In the genomic region with DNA sequence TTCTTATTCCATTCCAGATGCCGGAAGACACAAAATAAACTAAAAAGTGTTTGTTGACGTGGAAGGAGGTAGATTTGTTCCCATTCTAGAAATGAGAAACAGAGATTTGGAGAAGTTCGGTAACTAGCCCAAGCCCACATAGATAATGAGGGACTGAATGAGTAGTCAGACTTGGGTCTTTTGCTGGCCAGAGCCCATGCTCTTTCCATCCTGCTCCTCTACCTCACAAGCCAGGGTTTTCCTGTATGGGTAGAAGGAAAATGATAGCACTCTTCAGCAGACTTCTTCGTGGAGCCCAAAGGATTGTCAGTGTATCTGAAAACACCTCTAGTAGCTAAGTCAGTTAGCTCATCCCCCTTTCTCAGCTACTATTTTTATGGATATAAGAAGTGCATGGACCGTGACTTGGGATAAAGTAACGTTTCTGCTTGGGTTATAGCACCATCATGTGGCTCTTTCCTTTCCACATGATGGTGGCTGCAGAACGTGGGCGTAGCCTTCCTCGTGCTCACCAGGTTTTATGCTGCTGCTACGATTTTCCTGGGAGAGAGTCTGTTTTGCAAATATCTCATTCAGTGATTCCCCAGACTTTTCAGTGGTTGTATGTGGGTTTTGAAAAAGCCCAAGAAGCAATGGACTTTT, we compare ENCODE assay signal across 9 cellular contexts.
DNase-seq lines count a peak whose midpoint lies in the region; ATAC-seq and TF ChIP-seq lines count a peak whose summit lies in the region.
"Had no signal": no experiment of that assay in that cellular context is flagged by ENCODE, and none has a peak within 500 bp of the region (broad histone marks: within the 10 kb centered on the region; RNA-seq: fewer than 3 reads in every experiment).

No MANE protein-coding gene starts in this region.

- H3K4me1 ChIP-seq in lower lobe of right lung: no peaks in the 10 kb centered on the region

- H3K4me3 ChIP-seq in AG10803 (ENCODE audit: low read length) (no peak overlapping the region), lower lobe of right lung (no peak overlapping the region)

- H3K4me3 Mint-ChIP-seq in activated T-helper 2 cell treated with anti-CD3 and anti-CD28 coated beads, Interferon-gamma antibody, Interleukin-2, Interleukin-4, amounts not matched to agents 10 μg/mL and 5 μg/mL and 100 μg/mL, durations not matched to agents 14 hours and 24 hours and 36 hours (ENCODE audit: low read depth): no peak overlapping the region
- H3K4me3 Mint-ChIP-seq: naive B cell had no signal

- DNase-seq in AG10803 (ENCODE audit: low read depth) (peak; percentile 63), LHCN-M2 (ENCODE audit: low read depth) (peak; percentile 55), cerebellar cortex (ENCODE audit: low spot score) (peak; percentile 42), lower lobe of right lung (no peak), NCI-H345 (lab: John Stamatoyannopoulos, UW) (no peak)
- DNase-seq in activated T-helper 2 cell treated with anti-CD3 and anti-CD28 coated beads, Interferon-gamma antibody, Interleukin-2, Interleukin-4, amounts not matched to agents 10 μg/mL and 5 μg/mL and 100 μg/mL, durations not matched to agents 14 hours and 24 hours and 36 hours (ENCODE audit: low spot score): no peak
- DNase-seq: naive B cell had no signal

- peaks cover 18% of the 10 kb centered on the region for H3K27me3 Mint-ChIP-seq in activated T-helper 2 cell treated with anti-CD3 and anti-CD28 coated beads, Interferon-gamma antibody, Interleukin-2, Interleukin-4, amounts not matched to agents 10 μg/mL and 5 μg/mL and 100 μg/mL, durations not matched to agents 14 hours and 24 hours and 36 hours (ENCODE audit: low read depth)

- intact Hi-C loops in lower lobe of right lung (cut with DNase I): no loop called here
- intact Hi-C loops in activated T-helper 2 cell treated with anti-CD3 and anti-CD28 coated beads, Interferon-gamma antibody, Interleukin-2, Interleukin-4, amounts not matched to agents 10 μg/mL and 5 μg/mL and 100 μg/mL, durations not matched to agents 14 hours and 24 hours and 36 hours (cut with micrococcal nuclease): no loop called here

- no peak overlapping the region for H3K27ac Mint-ChIP-seq in activated T-helper 2 cell treated with anti-CD3 and anti-CD28 coated beads, Interferon-gamma antibody, Interleukin-2, Interleukin-4, amounts not matched to agents 10 μg/mL and 5 μg/mL and 100 μg/mL, durations not matched to agents 14 hours and 24 hours and 36 hours

- peak; percentile 71 for TF ChIP-seq CTCF in AG10803 (conservative IDR thresholded peaks at IDR 0.05; ENCODE audit: low read length)
- TF ChIP-seq CTCF in lower lobe of right lung (IDR thresholded peaks at IDR 0.05): peak; percentile 51

- ATAC-seq in lower lobe of right lung (peak; percentile 58 to 75), HG02840 (IDR thresholded peaks at IDR 0.05; ENCODE audit: low FRiP score, unreplicated experiment) (no peak), GM18909 (IDR thresholded peaks at IDR 0.05; ENCODE audit: poor library complexity, unreplicated experiment) (no peak)

- H3K4me1 Mint-ChIP-seq in activated T-helper 2 cell treated with anti-CD3 and anti-CD28 coated beads, Interferon-gamma antibody, Interleukin-2, Interleukin-4, amounts not matched to agents 10 μg/mL and 5 μg/mL and 100 μg/mL, durations not matched to agents 14 hours and 24 hours and 36 hours (ENCODE audit: low read depth): no peaks in the 10 kb centered on the region

- no peaks in the 10 kb centered on the region for H3K9me3 Mint-ChIP-seq in activated T-helper 2 cell treated with anti-CD3 and anti-CD28 coated beads, Interferon-gamma antibody, Interleukin-2, Interleukin-4, amounts not matched to agents 10 μg/mL and 5 μg/mL and 100 μg/mL, durations not matched to agents 14 hours and 24 hours and 36 hours

- no peak overlapping the region for H3K27ac ChIP-seq in lower lobe of right lung

- H3K9me3 ChIP-seq in lower lobe of right lung: no peaks in the 10 kb centered on the region

- H3K27me3 ChIP-seq in lower lobe of right lung (ENCODE audit: low read depth): no peaks in the 10 kb centered on the region

- no peaks in the 10 kb centered on the region for H3K36me3 Mint-ChIP-seq in activated T-helper 2 cell treated with anti-CD3 and anti-CD28 coated beads, Interferon-gamma antibody, Interleukin-2, Interleukin-4, amounts not matched to agents 10 μg/mL and 5 μg/mL and 100 μg/mL, durations not matched to agents 14 hours and 24 hours and 36 hours (ENCODE audit: low read depth)
- H3K36me3 Mint-ChIP-seq: naive B cell had no signal

- H3K36me3 ChIP-seq in lower lobe of right lung: no peaks in the 10 kb centered on the region

Comparison
In these comparisons a context has a peak if more than half of its experiments do, and no peak if none do; other contexts are left out.
1. DNase-seq: peak in AG10803 (single experiment), LHCN-M2 (single experiment) and cerebellar cortex (single experiment); none in lower lobe of right lung (single experiment), NCI-H345 (single experiment) and activated T-helper 2 cell treated with anti-CD3 and anti-CD28 coated beads, Interferon-gamma antibody, Interleukin-2, Interleukin-4, amounts not matched to agents 10 μg/mL and 5 μg/mL and 100 μg/mL, durations not matched to agents 14 hours and 24 hours and 36 hours (single experiment).
2. ATAC-seq: peak in lower lobe of right lung (2 of 2); none in HG02840 (single experiment) and GM18909 (single experiment).